8 cellular contexts compared by ENCODE assay signal in the genomic region with DNA sequence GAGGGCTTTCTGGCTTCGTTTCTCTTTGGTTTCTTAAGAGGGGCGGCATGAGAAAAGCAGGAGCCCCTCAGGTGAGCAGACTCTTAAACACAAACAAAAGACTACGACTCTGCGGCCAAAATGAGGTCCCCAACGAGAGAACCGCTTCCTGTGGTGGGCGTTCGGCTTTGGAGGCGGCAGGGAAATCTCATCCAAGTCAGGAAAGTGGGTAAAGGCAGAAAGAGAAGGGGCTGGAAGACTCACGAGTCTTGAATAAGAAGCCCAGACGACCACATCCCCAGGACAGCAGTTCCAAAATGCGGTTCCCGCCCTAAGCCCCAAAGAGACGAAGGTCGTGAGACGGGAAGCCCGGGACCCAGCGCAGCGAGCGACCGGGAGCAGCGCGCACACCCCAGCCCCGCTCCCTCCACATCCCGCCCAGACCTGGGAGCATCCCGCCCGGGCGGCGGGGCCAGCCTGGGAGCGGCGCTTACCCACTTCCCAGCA. TPM values are rescaled to one million over a fixed set of nuclear protein-coding genes. Genes with fewer than 3 reads are reported as not detected.
DNase-seq lines count a peak whose midpoint lies in the region; ATAC-seq, FAIRE-seq and TF ChIP-seq lines count a peak whose summit lies in the region.

No MANE protein-coding gene starts in this region.

- no peaks in the 10 kb centered on the region for H3K27me3 ChIP-seq in esophagus squamous epithelium
- H3K27me3 ChIP-seq in parathyroid adenoma (ENCODE audit: control insufficient read depth, insufficient read depth, low read length) = no peaks in the 10 kb centered on the region

- no peaks in the 10 kb centered on the region for H3K27me3 Mint-ChIP-seq in activated CD4-positive, alpha-beta T cell treated with anti-CD3 and anti-CD28 coated beads, Interleukin-2, amount 10 ng/mL, durations not matched to agents 24 days and 14 days

- H3K9me3 ChIP-seq in esophagus squamous epithelium (peaks cover 0 to 16% (median 0%) of the 10 kb centered on the region in 3 donors), parathyroid adenoma (ENCODE audit: control insufficient read depth, low read length) (no peaks in the 10 kb centered on the region)

- peak overlapping the region; percentile 85 to 96 (median 90) for H3K4me3 ChIP-seq in esophagus squamous epithelium
- H3K4me3 ChIP-seq in parathyroid adenoma (ENCODE audit: low read depth, low read length) = peak overlapping the region; percentile 90

- H3K4me1 Mint-ChIP-seq in activated CD4-positive, alpha-beta T cell treated with anti-CD3 and anti-CD28 coated beads, Interleukin-2, amount 10 ng/mL, durations not matched to agents 24 days and 14 days = peaks cover 20% of the 10 kb centered on the region

- peak overlapping the region; percentile 78 for H3K4me2 ChIP-seq in parathyroid adenoma (ENCODE audit: low read length)

- H3K27ac ChIP-seq in esophagus squamous epithelium (peak overlapping the region; percentile 94 to 98 (median 96)), parathyroid adenoma (peak overlapping the region; percentile 85)

- intact Hi-C loops in activated CD4-positive, alpha-beta T cell treated with anti-CD3 and anti-CD28 coated beads, Interleukin-2, amount 10 ng/mL, durations not matched to agents 24 days and 14 days (cut with micrococcal nuclease) = loop anchor here (1.0 to 10.0 kb wide), 6 partner anchors 68 to 1212 kb away; partner anchors contain the start of genes LIAS, N4BP2, PDS5A and SMIM14
- intact Hi-C loops in esophagus squamous epithelium (cut with DNase I) = no loop called here

- H3K4me1 ChIP-seq in esophagus squamous epithelium (peaks cover 4 to 65% (median 14%) of the 10 kb centered on the region in 3 donors), parathyroid adenoma (no peaks in the 10 kb centered on the region)

- WGBS in esophagus squamous epithelium, 2 donors = 0 to 1% methylated on average over 13 to 21 of the region's 31 CpGs

- H3K9ac ChIP-seq in parathyroid adenoma = peak overlapping the region; percentile 61

- H2AFZ ChIP-seq in parathyroid adenoma = peak overlapping the region; percentile 91

- peaks cover 12% of the 10 kb centered on the region for H3K9me3 Mint-ChIP-seq in activated CD4-positive, alpha-beta T cell treated with anti-CD3 and anti-CD28 coated beads, Interleukin-2, amount 10 ng/mL, durations not matched to agents 24 days and 14 days

- peak; percentile 24 for ATAC-seq in HG02885 (IDR thresholded peaks at IDR 0.05; ENCODE audit: poor library complexity, unreplicated experiment)
- ATAC-seq in HG02610 (IDR thresholded peaks at IDR 0.05; ENCODE audit: unreplicated experiment) = no peak

- TF ChIP-seq CTCF in esophagus squamous epithelium (IDR thresholded peaks at IDR 0.05) (no peak), parathyroid adenoma (IDR thresholded peaks at IDR 0.05) (no peak)

- H3K36me3 ChIP-seq in esophagus squamous epithelium (peaks cover 0 to 14% (median 0%) of the 10 kb centered on the region in 3 donors), parathyroid adenoma (ENCODE audit: control insufficient read depth, insufficient read depth, low read length) (no peaks in the 10 kb centered on the region)

- H3K79me2 ChIP-seq in parathyroid adenoma = no peaks in the 10 kb centered on the region

- FAIRE-seq in GM12891 (lab: Jason Lieb, UNC) = no peak

- H3K27ac Mint-ChIP-seq in activated CD4-positive, alpha-beta T cell treated with anti-CD3 and anti-CD28 coated beads, Interleukin-2, amount 10 ng/mL, durations not matched to agents 24 days and 14 days = peak overlapping the region; percentile 93

- peak overlapping the region; percentile 98 for H3K4me3 Mint-ChIP-seq in activated CD4-positive, alpha-beta T cell treated with anti-CD3 and anti-CD28 coated beads, Interleukin-2, amount 10 ng/mL, durations not matched to agents 24 days and 14 days

- peaks cover 14% of the 10 kb centered on the region for H3K36me3 Mint-ChIP-seq in activated CD4-positive, alpha-beta T cell treated with anti-CD3 and anti-CD28 coated beads, Interleukin-2, amount 10 ng/mL, durations not matched to agents 24 days and 14 days (ENCODE audit: low read depth)

- DNase-seq in GM12891 (ENCODE audit: insufficient read length, low spot score) (peak; percentile 18), esophagus squamous epithelium (lab: John Stamatoyannopoulos, UW) (no peak), NCI-H1436 (lab: John Stamatoyannopoulos, UW) (no peak), DMS53 (lab: John Stamatoyannopoulos, UW) (no peak)
- DNase-seq in activated CD4-positive, alpha-beta T cell treated with anti-CD3 and anti-CD28 coated beads, Interleukin-2, amount 10 ng/mL, durations not matched to agents 24 days and 14 days = peak; percentile 78

- TF ChIP-seq POLR2A in GM12891 (IDR thresholded peaks at IDR 0.05; ENCODE audit: low read depth, low read length) = no peak
- no peak for TF ChIP-seq POLR2A in esophagus squamous epithelium (IDR thresholded peaks at IDR 0.05)

TF ChIP-seq in GM12891, 5 proteins besides CTCF, POLR2A, EP300 and RAD21:
- no peak for TF ChIP-seq PAX5 (IDR thresholded peaks at IDR 0.05; ENCODE audit: insufficient read depth, low read length, severe bottlenecking)
- no peak for TF ChIP-seq SPI1 (IDR thresholded peaks at IDR 0.05; ENCODE audit: low read depth, low read length)
- no peak for TF ChIP-seq TAF1 (IDR thresholded peaks at IDR 0.05; ENCODE audit: low read depth, low read length)
- TF ChIP-seq POU2F2 (IDR thresholded peaks at IDR 0.05; ENCODE audit: low read depth, low read length) = no peak
- no peak for TF ChIP-seq POLR2AphosphoS5 (IDR thresholded peaks at IDR 0.05; ENCODE audit: low read depth, low read length)

RNA-seq across cellular contexts. Expression of gene UGDH, which starts 0.4 kb away (rescaled TPM):
- 18.7 TPM for polyA plus RNA-seq in GM12891 (2012; ENCODE audit: low read depth, missing spikeins)
- 23.1 and 29.2 TPM in 2 replicates for total RNA-seq in activated CD4-positive, alpha-beta T cell treated with anti-CD3 and anti-CD28 coated beads, Interleukin-2, amount 10 ng/mL, durations not matched to agents 24 days and 14 days
- total RNA-seq in esophagus squamous epithelium = 100 to 1,000 TPM in 2 of 4 donors, 10 to 100 TPM in 2; 55.2 to 188 (median 98.0) TPM

Comparison
In these comparisons a context has a peak if more than half of its experiments do, and no peak if none do; other contexts are left out.
1. DNase-seq: peak in GM12891 (single experiment) and activated CD4-positive, alpha-beta T cell treated with anti-CD3 and anti-CD28 coated beads, Interleukin-2, amount 10 ng/mL, durations not matched to agents 24 days and 14 days (single experiment); none in esophagus squamous epithelium (single experiment), NCI-H1436 (single experiment) and DMS53 (single experiment).